ENCODE assay signal across 1 cellular context in the genomic region with DNA sequence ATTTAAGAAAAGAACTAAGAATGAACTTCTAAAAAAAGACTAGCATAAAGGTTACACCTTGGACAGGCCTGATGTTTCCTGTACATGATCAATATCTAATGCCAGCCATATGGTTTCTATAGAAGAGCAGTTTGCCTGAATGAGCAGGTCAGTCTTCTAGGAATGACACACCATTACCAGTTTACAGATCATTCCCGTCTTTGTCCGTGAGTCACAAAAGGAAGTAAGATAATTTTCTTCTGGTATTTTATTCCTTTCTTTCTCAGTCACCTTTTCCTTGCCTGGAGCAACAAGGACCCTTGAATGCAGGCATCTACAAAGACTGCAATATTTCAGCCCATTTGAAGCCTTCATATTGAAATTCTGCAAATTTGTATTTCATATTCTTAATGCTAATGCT.
TF ChIP-seq lines count a peak whose summit lies in the region.

No MANE protein-coding gene starts in this region.

TF ChIP-seq in H1, 55 proteins besides CTCF, POLR2A, EP300 and RAD21:
- TF ChIP-seq MAFK (IDR thresholded peaks at IDR 0.05; ENCODE audit: low read depth, low read length) (no peak), SIN3A (conservative IDR thresholded peaks at IDR 0.05 in 1 of 2, IDR thresholded peaks at IDR 0.05 in 1 of 2; ENCODE audit: low read depth in 1 of 2, low read length in 2 of 2) (no peak), ASH2L (IDR thresholded peaks at IDR 0.05; ENCODE audit: low read length) (no peak), NRF1 (IDR thresholded peaks at IDR 0.05; ENCODE audit: low read depth, low read length) (no peak), SP2 (IDR thresholded peaks at IDR 0.05; ENCODE audit: low read length) (no peak), TAF1 (IDR thresholded peaks at IDR 0.05; ENCODE audit: low read depth, low read length) (no peak), POLR2AphosphoS5 (IDR thresholded peaks at IDR 0.05; ENCODE audit: low read depth, low read length) (no peak), BRCA1 (IDR thresholded peaks at IDR 0.05; ENCODE audit: low read depth, low read length) (no peak), YY1 (IDR thresholded peaks at IDR 0.05; ENCODE audit: low read depth, low read length) (no peak)
- TF ChIP-seq, protein P1, sequence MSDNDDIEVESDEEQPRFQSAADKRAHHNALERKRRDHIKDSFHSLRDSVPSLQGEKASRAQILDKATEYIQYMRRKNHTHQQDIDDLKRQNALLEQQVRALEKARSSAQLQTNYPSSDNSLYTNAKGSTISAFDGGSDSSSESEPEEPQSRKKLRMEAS (IDR thresholded peaks at IDR 0.05) = no peak
